ENCODE assay signal across 20 cellular contexts in the genomic region with DNA sequence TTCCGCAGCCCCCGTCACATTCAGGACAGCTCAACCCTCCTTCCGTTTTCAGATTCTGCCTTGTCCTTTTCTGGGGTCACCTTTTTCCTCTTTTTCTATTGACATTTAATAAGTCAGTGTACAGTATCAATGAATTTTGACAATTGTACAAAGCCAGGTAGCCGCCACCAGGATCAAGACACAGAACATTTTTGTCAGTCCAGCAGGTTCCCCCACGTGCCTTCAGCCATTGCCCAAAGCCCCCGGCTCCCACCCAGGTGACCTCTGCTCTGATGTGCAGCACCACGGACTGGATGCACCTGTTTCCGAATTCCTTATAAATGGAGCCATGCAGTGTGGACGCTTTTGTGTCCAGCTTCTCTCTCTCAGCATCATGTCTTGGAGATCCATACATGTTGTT. TPM values are rescaled to one million over a fixed set of nuclear protein-coding genes. Genes with fewer than 3 reads are reported as not detected.
DNase-seq lines count a peak whose midpoint lies in the region; ATAC-seq and TF ChIP-seq lines count a peak whose summit lies in the region.
"Had no signal": no experiment of that assay in that cellular context is flagged by ENCODE, and none has a peak within 500 bp of the region (broad histone marks: within the 10 kb centered on the region; RNA-seq: fewer than 3 reads in every experiment).

No MANE protein-coding gene starts in this region.

- H3K4me3 ChIP-seq in right cardiac atrium (ENCODE audit: low read length), result no peak overlapping the region
- H3K4me3 ChIP-seq in sigmoid colon, result no peak overlapping the region

- no peaks in the 10 kb centered on the region for H3K36me3 ChIP-seq in sigmoid colon

- WGBS in right cardiac atrium, result 87% methylated on average over 9 of the region's 9 CpGs
- 83 to 87% methylated on average over 9 of the region's 9 CpGs for WGBS in sigmoid colon, 2 donors

- H3K4me1 ChIP-seq in right cardiac atrium (ENCODE audit: control insufficient read depth, insufficient read depth, low read length) (no peaks in the 10 kb centered on the region), sigmoid colon (no peaks in the 10 kb centered on the region)

- TF ChIP-seq CTCF in chondrocyte (IDR thresholded peaks at IDR 0.05), result no peak
- no peak for TF ChIP-seq CTCF in endothelial cell (IDR thresholded peaks at IDR 0.05; ENCODE audit: unreplicated experiment)
- TF ChIP-seq CTCF in sigmoid colon (IDR thresholded peaks at IDR 0.05), result no peak

- peaks cover 24% of the 10 kb centered on the region for H3K9me3 Mint-ChIP-seq in chondrocyte (ENCODE audit: low read depth)
- H3K9me3 Mint-ChIP-seq in endothelial cell (ENCODE audit: unreplicated experiment), result no peaks in the 10 kb centered on the region

- peak; percentile 37 for DNase-seq in Right ventricle myocardium inferior (ENCODE audit: missing footprints)
- no peak for DNase-seq in right cardiac atrium
- peak; percentile 60 for DNase-seq in chondrocyte (ENCODE audit: low spot score)
- DNase-seq in endothelial cell (ENCODE audit: low spot score), result no peak
- peak; percentile 21 for DNase-seq in sigmoid colon
- DNase-seq: ACHN, C1 segment of cervical spinal cord, MV-4-11, NCI-H1417, NCI-H187, NCI-H2107, NCI-H510A, NCI-H774, SIG-M5 had no signal

- intact Hi-C loops in Right ventricle myocardium inferior (cut with DNase I), result no loop called here
- intact Hi-C loops in right cardiac atrium (cut with DNase I), result no loop called here
- intact Hi-C loops in sigmoid colon (cut with DNase I), result no loop called here

- H3K9me3 ChIP-seq in right cardiac atrium (ENCODE audit: control insufficient read depth, low read length) (no peaks in the 10 kb centered on the region), sigmoid colon (peaks cover 0 to 14% (median 0%) of the 10 kb centered on the region in 4 donors)

- H3K27ac ChIP-seq in right cardiac atrium (ENCODE audit: low read length), result no peak overlapping the region
- no peak overlapping the region for H3K27ac ChIP-seq in sigmoid colon
- H3K27ac ChIP-seq: KMS-11 had no signal

- TF ChIP-seq EP300 in sigmoid colon (IDR thresholded peaks at IDR 0.05), result no peak

- H3K27ac Mint-ChIP-seq in chondrocyte (ENCODE audit: unreplicated experiment) (no peak overlapping the region), endothelial cell (ENCODE audit: unreplicated experiment) (peak overlapping the region; percentile 4)

- H3K36me3 Mint-ChIP-seq in chondrocyte (ENCODE audit: low read depth) (peaks cover 9% of the 10 kb centered on the region), endothelial cell (ENCODE audit: low read depth, unreplicated experiment) (peaks cover 5% of the 10 kb centered on the region)

- H3K4me1 Mint-ChIP-seq in chondrocyte (ENCODE audit: low read depth), result no peaks in the 10 kb centered on the region
- no peaks in the 10 kb centered on the region for H3K4me1 Mint-ChIP-seq in endothelial cell (ENCODE audit: unreplicated experiment)
- H3K4me1 Mint-ChIP-seq: CD8-positive, alpha-beta memory T cell had no signal

- no peak for ATAC-seq in Right ventricle myocardium inferior
- ATAC-seq in right cardiac atrium, result no peak
- ATAC-seq in GM18858 (IDR thresholded peaks at IDR 0.05; ENCODE audit: unreplicated experiment), result no peak
- no peak for ATAC-seq in GM18520 (IDR thresholded peaks at IDR 0.05; ENCODE audit: unreplicated experiment)

- TF ChIP-seq POLR2A in sigmoid colon (IDR thresholded peaks at IDR 0.05), result no peak

- H3K27me3 ChIP-seq in right cardiac atrium (ENCODE audit: control insufficient read depth, insufficient read depth), result no peaks in the 10 kb centered on the region
- H3K27me3 ChIP-seq in sigmoid colon, result peaks cover 0 to 7% (median 0%) of the 10 kb centered on the region in 3 donors

- peaks cover 50% of the 10 kb centered on the region for H3K27me3 Mint-ChIP-seq in chondrocyte (ENCODE audit: low read depth)
- peaks cover 10% of the 10 kb centered on the region for H3K27me3 Mint-ChIP-seq in endothelial cell (ENCODE audit: unreplicated experiment)

- H3K4me3 Mint-ChIP-seq in chondrocyte (ENCODE audit: unreplicated experiment) (no peak overlapping the region), endothelial cell (ENCODE audit: unreplicated experiment) (peak overlapping the region; percentile 20)
- H3K4me3 Mint-ChIP-seq: CD8-positive, alpha-beta memory T cell had no signal

RNA-seq across cellular contexts. Expression of a gene that starts 30.0 kb away (rescaled TPM):
- not detected for total RNA-seq in Right ventricle myocardium inferior
- under 1 TPM in 1 of 4 donors, not detected in 3; 0.03 TPM for total RNA-seq in right cardiac atrium
- not detected for polyA plus RNA-seq in right cardiac atrium
- total RNA-seq in chondrocyte, result not detected in 3 replicates
- total RNA-seq in endothelial cell (ENCODE audit: unreplicated experiment), result not detected
- total RNA-seq in sigmoid colon, result not detected
- under 1 TPM in 2 of 3 donors, not detected in 1; under 0.01 to 0.09 TPM for polyA plus RNA-seq in sigmoid colon
- total RNA-seq: CD8-positive, alpha-beta memory T cell; OCI-LY7 had no signal
- polyA plus RNA-seq: CD8-positive, alpha-beta memory T cell had no signal

RNA-seq across cellular contexts. Expression of a gene that starts 40.1 kb away (rescaled TPM):
- total RNA-seq in Right ventricle myocardium inferior (not detected), right cardiac atrium (not detected), chondrocyte (not detected in 3 replicates), endothelial cell (ENCODE audit: unreplicated experiment) (not detected), sigmoid colon (not detected)
- polyA plus RNA-seq in right cardiac atrium (not detected), sigmoid colon (10 to 100 TPM in 1 of 3 donors, 1 to 10 TPM in 2; 1.2 to 17.6 (median 1.7) TPM)
- total RNA-seq: CD8-positive, alpha-beta memory T cell; OCI-LY7; RPMI7951 had no signal
- polyA plus RNA-seq: CD8-positive, alpha-beta memory T cell had no signal

Comparison
In these comparisons a context has a peak if more than half of its experiments do, and no peak if none do; other contexts are left out.
1. DNase-seq: peak in Right ventricle myocardium inferior (single experiment), chondrocyte (single experiment) and sigmoid colon (single experiment); none in right cardiac atrium (0 of 3) and endothelial cell (single experiment).